8 cellular contexts compared by ENCODE assay signal in genomic region chr1:155167166-155168104, GRCh38. TPM values are rescaled to one million over a fixed set of nuclear protein-coding genes. Genes with fewer than 3 reads are reported as not detected.
DNase-seq lines count a peak whose midpoint lies in the region; ATAC-seq and TF ChIP-seq lines count a peak whose summit lies in the region.

No MANE protein-coding gene starts in this region.

- peak overlapping the region; percentile 61 for H2AFZ ChIP-seq in mammary epithelial cell (ENCODE audit: low read depth, low read length)

- peak overlapping the region; percentile 45 for H3K4me2 ChIP-seq in mammary epithelial cell (ENCODE audit: insufficient read depth, low read depth, low read length)

- CTCF ChIA-PET in CD4-positive, alpha-beta T cell (lab: Charles Lee), result interaction anchor here (0.6 to 2.1 kb wide), 22 partner anchors 10 to 631 kb away, joined by 3 to 29 read pairs (median 4); partner anchors contain the start of gene SLC50A1
- CTCF ChIA-PET in mammary epithelial cell (lab: Charles Lee; ENCODE audit: low non-redundant PET), result interaction anchor here (1.1 to 1.5 kb wide), 2 partner anchors 76 to 82 kb away, joined by 10 to 11 read pairs; no protein-coding TSS in a partner anchor

- H3K9me3 Mint-ChIP-seq in CD4-positive, alpha-beta T cell, result no peaks in the 10 kb centered on the region
- H3K9me3 Mint-ChIP-seq in HFFc6, result no peaks in the 10 kb centered on the region

- H3K27me3 Mint-ChIP-seq in CD4-positive, alpha-beta T cell, result peaks cover 3% of the 10 kb centered on the region
- H3K27me3 Mint-ChIP-seq in HFFc6 (ENCODE audit: insufficient read depth), result peaks cover 8% of the 10 kb centered on the region

- no peak overlapping the region for H3K27ac Mint-ChIP-seq in CD4-positive, alpha-beta T cell
- H3K27ac Mint-ChIP-seq in HFFc6, result peak overlapping the region; percentile 53

- H3K4me3 ChIP-seq in WI38 (ENCODE audit: low read depth, low read length) (no peak overlapping the region), mammary epithelial cell (replicated peaks in 1 of 3; ENCODE audit: insufficient read depth in 1 of 3, low read depth in 2 of 3, low read length in 3 of 3) (peak overlapping the region in 2 of 3 experiments; percentile 3 to 5)

- H3K9ac ChIP-seq in mammary epithelial cell (ENCODE audit: insufficient read depth, low read length), result no peak overlapping the region

- DNase-seq in CD4-positive, alpha-beta T cell, result peak; percentile 78 to 90 (median 82)
- peak; percentile 59 for DNase-seq in HFFc6
- peak; percentile 86 for DNase-seq in NCI-H2227 treated with DMSO at 0.1 percent for 48 hours (lab: John Stamatoyannopoulos, UW)
- peak; percentile 71 for DNase-seq in mammary epithelial cell
- peak; percentile 87 for DNase-seq in iPS-NIHi11 (ENCODE audit: low spot score)
- DNase-seq in smooth muscle cell of the brain vasculature (ENCODE audit: low read depth, low spot score), result peak; percentile 59

- no TSS peak for BruUV-seq in mammary epithelial cell (replicated peaks; lab: Mats Ljungman, UMichigan)

- no peaks in the 10 kb centered on the region for H3K27me3 ChIP-seq in CD4-positive, alpha-beta T cell (ENCODE audit: control insufficient read depth, insufficient read depth, low read length)
- H3K27me3 ChIP-seq in mammary epithelial cell (ENCODE audit: insufficient read depth, low read length), result no peaks in the 10 kb centered on the region

- H3K4me1 ChIP-seq in mammary epithelial cell (ENCODE audit: insufficient read depth, low read length), result peaks cover 11% of the 10 kb centered on the region

- intact Hi-C loops in CD4-positive, alpha-beta T cell (cut with DNase I, micrococcal nuclease), result loop anchor here (1.0 to 5.0 kb wide), 4 partner anchors 40 to 120 kb away; partner anchors contain the start of gene EFNA1 (in 2 of the 2)
- intact Hi-C loops in mammary epithelial cell (cut with micrococcal nuclease), result loop anchor here (1.0 kb wide), 3 partner anchors 38 to 105 kb away; no protein-coding TSS in a partner anchor

- H3K79me2 ChIP-seq in mammary epithelial cell (ENCODE audit: insufficient read depth, low read length), result peaks cover 19% of the 10 kb centered on the region

- H4K20me1 ChIP-seq in mammary epithelial cell (ENCODE audit: insufficient read depth, low read length), result no peaks in the 10 kb centered on the region

- peaks cover 30% of the 10 kb centered on the region for H3K36me3 Mint-ChIP-seq in CD4-positive, alpha-beta T cell (ENCODE audit: low read depth)
- H3K36me3 Mint-ChIP-seq in HFFc6 (ENCODE audit: low read depth), result peaks cover 14% of the 10 kb centered on the region

- 7% methylated on average over 25 of the region's 28 CpGs for WGBS in mammary epithelial cell (ENCODE audit: low coverage, missing lambda C conversion rate)

- H3K4me1 Mint-ChIP-seq in CD4-positive, alpha-beta T cell (ENCODE audit: low read depth), result peaks cover 26% of the 10 kb centered on the region
- H3K4me1 Mint-ChIP-seq in HFFc6 (ENCODE audit: low read depth), result peaks cover 16% of the 10 kb centered on the region

- peak; percentile 81 for TF ChIP-seq CTCF in CD4-positive, alpha-beta T cell (IDR thresholded peaks at IDR 0.05)
- TF ChIP-seq CTCF in HFFc6 (IDR thresholded peaks at IDR 0.05) (peak; percentile 92), WI38 (IDR thresholded peaks at IDR 0.05; ENCODE audit: low read depth, low read length) (peak; percentile 90), mammary epithelial cell (conservative IDR thresholded peaks at IDR 0.05 in 1 of 2, IDR thresholded peaks at IDR 0.05 in 1 of 2; ENCODE audit: extremely low read depth in 1 of 2, insufficient read depth in 1 of 2, low read depth in 1 of 2, low read length in 2 of 2) (peak; percentile 91 to 96)

- H3K4me3 Mint-ChIP-seq in CD4-positive, alpha-beta T cell, result peak overlapping the region; percentile 21
- peak overlapping the region; percentile 47 for H3K4me3 Mint-ChIP-seq in HFFc6

- dilution Hi-C loops in mammary epithelial cell (cut with HindIII; ENCODE audit: low sequenced_read_pairs), result loop anchor here (5.0 kb wide), 1 partner anchor 55 kb away; no protein-coding TSS in a partner anchor

- POLR2A ChIA-PET in CD4-positive, alpha-beta T cell (lab: Charles Lee), result interaction anchor here (0.6 to 1.8 kb wide), 5 partner anchors 26 to 83 kb away, joined by 3 to 9 read pairs (median 4); partner anchors contain the start of gene SLC50A1

- in situ Hi-C loops in mammary epithelial cell (cut with MboI; ENCODE audit: low sequenced_read_pairs in 2 of 2), result loop anchor here (5.0 kb wide), 2 partner anchors 70 to 75 kb away; no protein-coding TSS in a partner anchor

- H3K36me3 ChIP-seq in mammary epithelial cell (ENCODE audit: insufficient read depth, low read length), result peaks cover 14% of the 10 kb centered on the region

- no peaks in the 10 kb centered on the region for H3K9me3 ChIP-seq in CD4-positive, alpha-beta T cell (ENCODE audit: control insufficient read depth, low read length)
- H3K9me3 ChIP-seq in mammary epithelial cell (replicated peaks; ENCODE audit: insufficient read depth, low read length), result no peaks in the 10 kb centered on the region

- peak; percentile 73 for ATAC-seq in CD4-positive, alpha-beta T cell (ENCODE audit: poor library complexity)
- no peak for ATAC-seq in GM19351 (IDR thresholded peaks at IDR 0.05; ENCODE audit: unreplicated experiment)

- no peak overlapping the region for H3K27ac ChIP-seq in CD4-positive, alpha-beta T cell (ENCODE audit: low read depth, low read length)
- no peak overlapping the region for H3K27ac ChIP-seq in mammary epithelial cell (ENCODE audit: insufficient read depth, low read depth, low read length)

RNA-seq across cellular contexts. Expression of gene KRTCAP2, which starts 5.7 kb away (rescaled TPM):
- 10 to 100 TPM; 77.8 TPM for total RNA-seq in CD4-positive, alpha-beta T cell
- 100 to 1,000 TPM; 231 to 351 (median 285) TPM for total RNA-seq in HFFc6 (2021; fragmentation: NEBNext Ultra II Directional; extraction: Animal tissue kit (Norgen Biotek cat#: 25700))
- total RNA-seq in mammary epithelial cell, result 100 to 1,000 TPM in 1 of 2 donors, 10 to 100 TPM in 1; 62.7 to 177 TPM
- 188 TPM for polyA plus RNA-seq in mammary epithelial cell
- 164 TPM for polyA minus RNA-seq in mammary epithelial cell

RNA-seq across cellular contexts. Expression of gene TRIM46, which starts 6.2 kb away (rescaled TPM):
- total RNA-seq in CD4-positive, alpha-beta T cell, result 1 to 10 TPM; 2.9 to 3.0 TPM
- 1 to 10 TPM; 5.1 to 7.1 (median 6.1) TPM for total RNA-seq in HFFc6 (2021; fragmentation: NEBNext Ultra II Directional; extraction: Animal tissue kit (Norgen Biotek cat#: 25700))
- total RNA-seq in mammary epithelial cell, result 1 to 10 TPM; 5.0 to 5.2 TPM
- polyA plus RNA-seq in mammary epithelial cell, result 2.0 TPM
- polyA minus RNA-seq in mammary epithelial cell, result 0.67 TPM

RNA-seq across cellular contexts. Expression of gene DPM3, which starts 27.1 kb away (rescaled TPM):
- 10 to 100 TPM; 17.6 to 20.5 TPM for total RNA-seq in CD4-positive, alpha-beta T cell
- 100 to 1,000 TPM in 1 of 6 experiments, 10 to 100 TPM in 5; 66.2 to 110 (median 86.2) TPM for total RNA-seq in HFFc6 (2021; fragmentation: NEBNext Ultra II Directional; extraction: Animal tissue kit (Norgen Biotek cat#: 25700))
- total RNA-seq in mammary epithelial cell, result 10 to 100 TPM; 27.2 to 67.9 TPM
- polyA plus RNA-seq in mammary epithelial cell, result 76.4 TPM
- polyA minus RNA-seq in mammary epithelial cell, result 1.8 TPM

RNA-seq across cellular contexts. Expression of gene SLC50A1, which starts 31.8 kb away (rescaled TPM):
- 10 to 100 TPM; 10.2 to 12.5 TPM for total RNA-seq in CD4-positive, alpha-beta T cell
- 10 to 100 TPM; 23.5 to 36.4 (median 29.5) TPM for total RNA-seq in HFFc6 (2021; fragmentation: NEBNext Ultra II Directional; extraction: Animal tissue kit (Norgen Biotek cat#: 25700))
- 10 to 100 TPM; 31.3 to 40.2 TPM for total RNA-seq in mammary epithelial cell
- 54.8 TPM for polyA plus RNA-seq in mammary epithelial cell
- 47.1 TPM for polyA minus RNA-seq in mammary epithelial cell

RNA-seq across cellular contexts. Expression of gene EFNA1, which starts 39.8 kb away (rescaled TPM):
- 1 to 10 TPM; 4.2 to 5.9 TPM for total RNA-seq in CD4-positive, alpha-beta T cell
- total RNA-seq in HFFc6 (2021; fragmentation: NEBNext Ultra II Directional; extraction: Animal tissue kit (Norgen Biotek cat#: 25700)), result under 1 TPM in 1 of 6 experiments, not detected in 5; 0.19 TPM
- total RNA-seq in mammary epithelial cell, result 10 to 100 TPM; 21.5 to 54.0 TPM
- polyA plus RNA-seq in mammary epithelial cell, result 28.8 TPM
- polyA minus RNA-seq in mammary epithelial cell, result 13.7 TPM
